In the genomic region with DNA sequence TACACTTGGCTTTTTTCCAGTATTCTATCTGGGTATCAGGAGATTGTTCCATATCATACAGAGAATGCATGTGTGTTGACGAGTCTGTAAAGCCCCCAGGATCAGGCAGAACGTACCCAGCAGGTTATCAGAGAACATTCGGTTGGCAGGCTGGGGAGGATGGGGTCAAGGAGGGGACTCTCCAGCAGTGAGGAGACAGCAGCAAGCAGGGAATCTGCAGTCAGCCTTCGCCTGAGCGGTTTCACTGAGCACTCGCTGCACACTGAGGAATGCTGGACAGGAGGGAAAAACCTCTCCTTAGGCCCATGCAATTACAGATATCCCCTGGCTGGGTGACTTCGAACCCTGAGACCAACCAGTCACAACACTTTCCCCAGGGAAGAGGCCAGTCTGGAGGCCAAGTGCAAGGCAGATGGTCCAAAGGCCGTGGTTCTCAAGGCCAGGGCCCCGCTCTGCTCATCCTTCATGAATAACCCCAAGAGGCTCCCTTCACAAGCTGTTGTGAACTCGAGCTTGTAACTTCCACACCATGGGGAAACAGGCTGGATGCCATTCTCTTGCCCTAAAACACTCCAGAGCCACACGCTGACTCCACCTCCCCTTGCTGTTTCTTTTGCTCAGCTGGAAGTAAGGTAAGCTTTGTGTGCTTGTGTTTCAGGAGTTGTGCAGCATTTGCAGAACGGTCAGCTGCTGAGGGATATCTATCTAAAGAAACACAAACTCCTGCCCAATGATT, we compare ENCODE assay signal across 20 cellular contexts.
DNase-seq lines count a peak whose midpoint lies in the region; ATAC-seq and TF ChIP-seq lines count a peak whose summit lies in the region.
"Had no signal": no experiment of that assay in that cellular context is flagged by ENCODE, and none has a peak within 500 bp of the region (broad histone marks: within the 10 kb centered on the region; RNA-seq: fewer than 3 reads in every experiment).

No MANE protein-coding gene starts in this region.

- peaks cover 4% of the 10 kb centered on the region for H3F3A ChIP-seq in neural progenitor cell (ENCODE audit: low read depth)

- peaks cover 46% of the 10 kb centered on the region for H3K4me1 ChIP-seq in left ventricle myocardium inferior
- H3K4me1 ChIP-seq in neural progenitor cell: no peaks in the 10 kb centered on the region
- peaks cover 0 to 13% of the 10 kb centered on the region in 2 donors for H3K4me1 ChIP-seq in uterus
- H3K4me1 ChIP-seq: breast epithelium had no signal

- CTCF ChIA-PET in T-cell (lab: Charles Lee): interaction anchor here in 1 of 2 donors (1.2 kb wide), 1 partner anchor 20 kb away, joined by 3 read pairs; no protein-coding TSS in a partner anchor

- peaks cover 18% of the 10 kb centered on the region for H3K4me1 Mint-ChIP-seq in neural progenitor cell
- H3K4me1 Mint-ChIP-seq in T-cell: peaks cover 19 to 30% (median 22%) of the 10 kb centered on the region in 3 donors
- H3K4me1 Mint-ChIP-seq: WTC11 had no signal

- H3K36me3 ChIP-seq in left ventricle myocardium inferior (peaks cover 29% of the 10 kb centered on the region), neural progenitor cell (no peaks in the 10 kb centered on the region), uterus (no peaks in the 10 kb centered on the region)
- H3K36me3 ChIP-seq: breast epithelium had no signal

- no peaks in the 10 kb centered on the region for H3K27me3 Mint-ChIP-seq in neural progenitor cell (ENCODE audit: insufficient read depth, low read depth)
- H3K27me3 Mint-ChIP-seq in T-cell: no peaks in the 10 kb centered on the region
- H3K27me3 Mint-ChIP-seq: CD4-positive, CD25-positive, alpha-beta regulatory T cell had no signal

- intact Hi-C loops in left ventricle myocardium inferior (cut with micrococcal nuclease) (no loop called here), uterus (cut with DNase I; ENCODE audit: low total_unique reads) (no loop called here)

- H3K4me2 ChIP-seq in neural progenitor cell: no peak overlapping the region

- POLR2A ChIA-PET in T-cell (lab: Charles Lee): no interaction called here

- H3K27ac Mint-ChIP-seq in neural progenitor cell (no peak overlapping the region), T-cell (peak overlapping the region in 1 of 2 donors; percentile 97)
- H3K27ac Mint-ChIP-seq: WTC11 had no signal

- H3K4me3 Mint-ChIP-seq in neural progenitor cell: no peak overlapping the region
- H3K4me3 Mint-ChIP-seq in T-cell: no peak overlapping the region
- H3K4me3 Mint-ChIP-seq: WTC11 had no signal

- H3K4me3 ChIP-seq in left ventricle myocardium inferior: no peak overlapping the region
- no peak overlapping the region for H3K4me3 ChIP-seq in neural progenitor cell
- no peak overlapping the region for H3K4me3 ChIP-seq in uterus
- H3K4me3 ChIP-seq: breast epithelium, vagina had no signal

- H3K9me3 ChIP-seq in left ventricle myocardium inferior (replicated peaks) (no peaks in the 10 kb centered on the region), neural progenitor cell (ENCODE audit: low read depth) (no peaks in the 10 kb centered on the region), uterus (no peaks in the 10 kb centered on the region)
- H3K9me3 ChIP-seq: breast epithelium, neutrophil, vagina had no signal

- H3K27ac ChIP-seq in cingulate gyrus (ENCODE audit: low read depth, low read length) (peak overlapping the region; percentile 16), left ventricle myocardium inferior (replicated peaks) (peak overlapping the region; percentile 60), neural progenitor cell (no peak overlapping the region), uterus (peak overlapping the region; percentile 55 to 84)
- H3K27ac ChIP-seq: neutrophil, vagina had no signal

- no peaks in the 10 kb centered on the region for H3K79me2 ChIP-seq in neural progenitor cell (ENCODE audit: low read depth)

- TF ChIP-seq CTCF in left ventricle myocardium inferior (IDR thresholded peaks at IDR 0.05; ENCODE audit: borderline replicate concordance) (no peak), neural progenitor cell (IDR thresholded peaks at IDR 0.05) (no peak), uterus (IDR thresholded peaks at IDR 0.05) (no peak), GM13976 (IDR thresholded peaks at IDR 0.05; ENCODE audit: borderline replicate concordance, control extremely low read depth, extremely low read depth, insufficient read depth, missing control alignments) (no peak)

- H3K36me3 Mint-ChIP-seq in neural progenitor cell: peaks cover 22% of the 10 kb centered on the region
- peaks cover 47% of the 10 kb centered on the region for H3K36me3 Mint-ChIP-seq in T-cell

- H3K27me3 ChIP-seq in left ventricle myocardium inferior (ENCODE audit: low read depth) (no peaks in the 10 kb centered on the region), neural progenitor cell (no peaks in the 10 kb centered on the region), uterus (no peaks in the 10 kb centered on the region)
- H3K27me3 ChIP-seq: breast epithelium, neutrophil, vagina had no signal

- in situ Hi-C loops in GM13976 (cut with MboI; ENCODE audit: low sequenced_read_pairs, unreplicated experiment): no loop called here

- DNase-seq in left ventricle myocardium inferior (no peak), neural progenitor cell (ENCODE audit: low spot score) (no peak), uterus (no peak), GM13976 (ENCODE audit: low spot score) (no peak), T-cell (no peak)
- DNase-seq: CD4-positive, CD25-positive, alpha-beta regulatory T cell; dermis blood vessel endothelial cell; H7; KG1; NCI-H146; NCI-H2171 treated with DMSO at 0.1 percent for 48 hours; NCI-H526; T-helper 9 cell had no signal

- ATAC-seq in T-cell (replicated peaks in 1 of 4) (no peak), HG03139 (IDR thresholded peaks at IDR 0.05; ENCODE audit: unreplicated experiment) (no peak)
- ATAC-seq: SK-N-SH treated with all-trans-retinoic acid at 6 μM for 48 hours, WTC11 had no signal

- H4K20me1 ChIP-seq in neural progenitor cell (ENCODE audit: low read depth): no peaks in the 10 kb centered on the region

- peak overlapping the region; percentile 37 for H3K9ac ChIP-seq in neural progenitor cell

- H2AFZ ChIP-seq in neural progenitor cell (replicated peaks): no peak overlapping the region

- no peaks in the 10 kb centered on the region for H3K9me3 Mint-ChIP-seq in neural progenitor cell
- H3K9me3 Mint-ChIP-seq in T-cell: no peaks in the 10 kb centered on the region
- H3K9me3 Mint-ChIP-seq: WTC11 had no signal

- no peak for TF ChIP-seq POLR2A in uterus (IDR thresholded peaks at IDR 0.05)
